ENCODE assay signal across 30 cellular contexts in genomic region chrX:41909068-41909467, GRCh38. TPM values are rescaled to one million over a fixed set of nuclear protein-coding genes. Genes with fewer than 3 reads are reported as not detected.
DNase-seq lines count a peak whose midpoint lies in the region; ATAC-seq, FAIRE-seq and TF ChIP-seq lines count a peak whose summit lies in the region.
"Had no signal": no experiment of that assay in that cellular context is flagged by ENCODE, and none has a peak within 500 bp of the region (broad histone marks: within the 10 kb centered on the region; RNA-seq: fewer than 3 reads in every experiment).

No MANE protein-coding gene starts in this region.

- ATAC-seq in right lobe of liver = no peak
- ATAC-seq: HCT116, left colon, right cardiac atrium, upper lobe of right lung, WTC11 had no signal

- H3K9ac ChIP-seq in astrocyte (ENCODE audit: low read length) = no peak overlapping the region
- H3K9ac ChIP-seq: BLaER1 treated with 17β-estradiol and CSF1 and Interleukin-3, amounts not matched to agents 10 nM and 100 nM; parathyroid adenoma; SK-N-SH had no signal

- H3K4me2 ChIP-seq in astrocyte (ENCODE audit: low read length) = no peak overlapping the region
- H3K4me2 ChIP-seq: BLaER1 treated with 17β-estradiol and CSF1 and Interleukin-3, amounts not matched to agents 10 nM and 100 nM; SK-N-SH had no signal

- H3K4me3 ChIP-seq in astrocyte (ENCODE audit: insufficient read depth, low read depth, low read length) (no peak overlapping the region), right lobe of liver (no peak overlapping the region)
- H3K4me3 ChIP-seq: BLaER1 treated with 17β-estradiol and CSF1 and Interleukin-3, amounts not matched to agents 10 nM and 100 nM; upper lobe of right lung had no signal

- H3K9me3 Mint-ChIP-seq in activated naive CD4-positive, alpha-beta T cell treated with anti-CD3 and anti-CD28 coated beads, Interleukin-2, amount 10 ng/mL, durations not matched to agents 7 days and 5 days = peaks cover 23% of the 10 kb centered on the region
- peaks cover 16% of the 10 kb centered on the region for H3K9me3 Mint-ChIP-seq in T-helper 1 cell treated with Interleukin-12 subunit alpha and Interleukin-12 subunit beta and Interleukin-4 antibody, amounts not matched to agents 30 μg/mL and 1 μg/mL, for 36 hours
- H3K9me3 Mint-ChIP-seq in astrocyte (ENCODE audit: unreplicated experiment) = no peaks in the 10 kb centered on the region

- DNase-seq in activated naive CD4-positive, alpha-beta T cell treated with anti-CD3 and anti-CD28 coated beads, Interleukin-2, amount 10 ng/mL, durations not matched to agents 7 days and 5 days = peak; percentile 26
- no peak for DNase-seq in activated naive CD4-positive, alpha-beta T cell (lab: John Stamatoyannopoulos, UW)
- DNase-seq in astrocyte (ENCODE audit: low read depth) (no peak), SIG-M5 treated with dmso at 0.1 percent for 504 hours (lab: John Stamatoyannopoulos, UW; ENCODE audit: unreplicated experiment) (no peak), NCI-H128 (lab: John Stamatoyannopoulos, UW; ENCODE audit: unreplicated experiment) (no peak), right lobe of liver (no peak), COLO668 (lab: John Stamatoyannopoulos, UW; ENCODE audit: unreplicated experiment) (no peak)
- DNase-seq: ACHN; activated effector memory CD4-positive, alpha-beta T cell treated with anti-CD3 and anti-CD28 coated beads, Interleukin-2, amount 50 U/mL, for 16 hours; anterior cingulate cortex; caudate nucleus; DMS 273 treated with DMSO at 0.1 percent for 48 hours; head of caudate nucleus; KG1; left colon; mesendoderm; NCI-H1048; NCI-H1930; NCI-H69; right cardiac atrium; RPMI8226; SK-N-SH; T-helper 9 cell; upper lobe of right lung had no signal

- intact Hi-C loops in right lobe of liver (cut with DNase I) = no loop called here

- H3K27me3 ChIP-seq in astrocyte (ENCODE audit: insufficient read depth, low read length) (no peaks in the 10 kb centered on the region), right lobe of liver (no peaks in the 10 kb centered on the region)
- H3K27me3 ChIP-seq: upper lobe of right lung had no signal

- TF ChIP-seq CTCF in astrocyte (IDR thresholded peaks at IDR 0.05; ENCODE audit: insufficient read depth, low read depth, low read length) (no peak), right lobe of liver (IDR thresholded peaks at IDR 0.05) (no peak)

- peak; percentile 68 for FAIRE-seq in astrocyte (lab: Jason Lieb, UNC)

- no peak overlapping the region for H3K27ac ChIP-seq in astrocyte (ENCODE audit: low read depth, low read length)
- H3K27ac ChIP-seq in right lobe of liver = no peak overlapping the region
- H3K27ac ChIP-seq: BLaER1 treated with 17β-estradiol and CSF1 and Interleukin-3, amounts not matched to agents 10 nM and 100 nM; parathyroid adenoma; upper lobe of right lung had no signal

- H3K27me3 Mint-ChIP-seq in activated naive CD4-positive, alpha-beta T cell treated with anti-CD3 and anti-CD28 coated beads, Interleukin-2, amount 10 ng/mL, durations not matched to agents 7 days and 5 days = no peaks in the 10 kb centered on the region
- H3K27me3 Mint-ChIP-seq in T-helper 1 cell treated with Interleukin-12 subunit alpha and Interleukin-12 subunit beta and Interleukin-4 antibody, amounts not matched to agents 30 μg/mL and 1 μg/mL, for 36 hours (ENCODE audit: low read depth) = no peaks in the 10 kb centered on the region
- H3K27me3 Mint-ChIP-seq in astrocyte (ENCODE audit: low read depth, unreplicated experiment) = no peaks in the 10 kb centered on the region

- H2AFZ ChIP-seq in astrocyte (ENCODE audit: low read depth, low read length) = no peak overlapping the region
- H2AFZ ChIP-seq: parathyroid adenoma had no signal

- H3K9me3 ChIP-seq in astrocyte (ENCODE audit: insufficient read depth, low read depth, low read length) = no peaks in the 10 kb centered on the region
- no peaks in the 10 kb centered on the region for H3K9me3 ChIP-seq in right lobe of liver
- H3K9me3 ChIP-seq: SK-N-SH, upper lobe of right lung had no signal

- peaks cover 29% of the 10 kb centered on the region for H4K20me1 ChIP-seq in astrocyte (ENCODE audit: insufficient read depth, low read length)

- H3K27ac Mint-ChIP-seq in activated naive CD4-positive, alpha-beta T cell treated with anti-CD3 and anti-CD28 coated beads, Interleukin-2, amount 10 ng/mL, durations not matched to agents 7 days and 5 days = peak overlapping the region; percentile 81
- peak overlapping the region; percentile 63 for H3K27ac Mint-ChIP-seq in T-helper 1 cell treated with Interleukin-12 subunit alpha and Interleukin-12 subunit beta and Interleukin-4 antibody, amounts not matched to agents 30 μg/mL and 1 μg/mL, for 36 hours
- H3K27ac Mint-ChIP-seq in astrocyte (ENCODE audit: unreplicated experiment) = no peak overlapping the region
- H3K27ac Mint-ChIP-seq: nephron, WTC11 had no signal

- H3K4me1 ChIP-seq in astrocyte (ENCODE audit: insufficient read depth, low read length) (peaks cover 9% of the 10 kb centered on the region), right lobe of liver (no peaks in the 10 kb centered on the region)
- H3K4me1 ChIP-seq: BLaER1 treated with 17β-estradiol and CSF1 and Interleukin-3, amounts not matched to agents 10 nM and 100 nM had no signal

- H3K36me3 ChIP-seq in astrocyte (ENCODE audit: insufficient read depth, low read length) (no peaks in the 10 kb centered on the region), right lobe of liver (no peaks in the 10 kb centered on the region)
- H3K36me3 ChIP-seq: upper lobe of right lung had no signal

- H3K36me3 Mint-ChIP-seq in activated naive CD4-positive, alpha-beta T cell treated with anti-CD3 and anti-CD28 coated beads, Interleukin-2, amount 10 ng/mL, durations not matched to agents 7 days and 5 days = peaks cover 32% of the 10 kb centered on the region
- peaks cover 20% of the 10 kb centered on the region for H3K36me3 Mint-ChIP-seq in T-helper 1 cell treated with Interleukin-12 subunit alpha and Interleukin-12 subunit beta and Interleukin-4 antibody, amounts not matched to agents 30 μg/mL and 1 μg/mL, for 36 hours (ENCODE audit: low read depth)
- H3K36me3 Mint-ChIP-seq in astrocyte (ENCODE audit: low read depth, unreplicated experiment) = no peaks in the 10 kb centered on the region

- H3K4me3 Mint-ChIP-seq in activated naive CD4-positive, alpha-beta T cell treated with anti-CD3 and anti-CD28 coated beads, Interleukin-2, amount 10 ng/mL, durations not matched to agents 7 days and 5 days = no peak overlapping the region
- no peak overlapping the region for H3K4me3 Mint-ChIP-seq in T-helper 1 cell treated with Interleukin-12 subunit alpha and Interleukin-12 subunit beta and Interleukin-4 antibody, amounts not matched to agents 30 μg/mL and 1 μg/mL, for 36 hours
- no peak overlapping the region for H3K4me3 Mint-ChIP-seq in astrocyte (ENCODE audit: unreplicated experiment)
- H3K4me3 Mint-ChIP-seq: nephron, WTC11 had no signal

- H3K79me2 ChIP-seq in astrocyte (ENCODE audit: insufficient read depth, low read length) = peaks cover 47% of the 10 kb centered on the region

- CTCF ChIA-PET in activated naive CD4-positive, alpha-beta T cell treated with anti-CD3 and anti-CD28 coated beads, Interleukin-2, amount 10 ng/mL, durations not matched to agents 7 days and 5 days (lab: Charles Lee) = no interaction called here

- TF ChIP-seq POLR2A in right lobe of liver (IDR thresholded peaks at IDR 0.05) = no peak

- H3K4me1 Mint-ChIP-seq in activated naive CD4-positive, alpha-beta T cell treated with anti-CD3 and anti-CD28 coated beads, Interleukin-2, amount 10 ng/mL, durations not matched to agents 7 days and 5 days = peaks cover 31% of the 10 kb centered on the region
- peaks cover 19% of the 10 kb centered on the region for H3K4me1 Mint-ChIP-seq in T-helper 1 cell treated with Interleukin-12 subunit alpha and Interleukin-12 subunit beta and Interleukin-4 antibody, amounts not matched to agents 30 μg/mL and 1 μg/mL, for 36 hours (ENCODE audit: low read depth)
- peaks cover 17% of the 10 kb centered on the region for H3K4me1 Mint-ChIP-seq in astrocyte (ENCODE audit: low read depth, unreplicated experiment)

RNA-seq across cellular contexts. Expression of gene CASK, which starts 14.3 kb away (rescaled TPM):
- 91.5 and 99.3 TPM in 2 replicates for total RNA-seq in astrocyte
- total RNA-seq in right lobe of liver = 10 to 100 TPM; 17.8 to 23.8 (median 20.4) TPM
